29 cellular contexts compared by ENCODE assay signal in the genomic region with DNA sequence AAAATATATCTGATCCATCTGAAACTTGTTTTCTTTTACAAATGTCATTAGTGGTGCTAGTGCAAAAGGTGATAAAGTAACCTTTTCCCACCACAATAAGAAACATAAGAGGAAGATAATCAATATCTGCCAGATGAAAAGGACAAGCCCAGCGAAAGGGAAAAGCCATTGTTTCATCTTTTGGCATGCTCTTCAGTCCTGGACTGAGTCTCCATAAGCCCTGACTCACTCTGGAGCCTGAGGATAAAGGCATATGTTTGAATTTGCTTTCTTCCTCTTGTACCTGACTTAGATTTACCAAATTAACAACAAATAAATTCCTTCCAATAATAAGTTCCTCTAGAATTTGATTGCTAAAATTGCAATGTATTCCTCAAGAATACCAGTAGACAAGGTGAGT. TPM values are rescaled to one million over a fixed set of nuclear protein-coding genes. Genes with fewer than 3 reads are reported as not detected.
DNase-seq lines count a peak whose midpoint lies in the region; ATAC-seq, FAIRE-seq and TF ChIP-seq lines count a peak whose summit lies in the region.
"Had no signal": no experiment of that assay in that cellular context is flagged by ENCODE, and none has a peak within 500 bp of the region (broad histone marks: within the 10 kb centered on the region; RNA-seq: fewer than 3 reads in every experiment).

No MANE protein-coding gene starts in this region.

- intact Hi-C loops in naive thymus-derived CD4-positive, alpha-beta T cell (cut with micrococcal nuclease): no loop called here

- H3K27me3 ChIP-seq in adipocyte (replicated peaks; ENCODE audit: control insufficient read depth, insufficient read depth, low read length): no peaks in the 10 kb centered on the region
- H3K27me3 ChIP-seq in naive thymus-derived CD4-positive, alpha-beta T cell (ENCODE audit: control insufficient read depth in 2 of 2, insufficient read depth in 2 of 2, low read length in 2 of 2): no peaks in the 10 kb centered on the region
- H3K27me3 ChIP-seq: Peyer's patch, testis, uterus had no signal

- H3K4me3 ChIP-seq in adipocyte (ENCODE audit: low read length) (no peak overlapping the region), epithelial cell of esophagus (ENCODE audit: low read length) (no peak overlapping the region)
- H3K4me3 ChIP-seq in naive thymus-derived CD4-positive, alpha-beta T cell (ENCODE audit: low read length): no peak overlapping the region
- H3K4me3 ChIP-seq: Peyer's patch, testis, uterus had no signal

- no peaks in the 10 kb centered on the region for H3K36me3 ChIP-seq in adipocyte (ENCODE audit: control insufficient read depth, insufficient read depth, low read length, severe bottlenecking)
- peaks cover 0 to 5% (median 0%) of the 10 kb centered on the region in 3 experiments for H3K36me3 ChIP-seq in naive thymus-derived CD4-positive, alpha-beta T cell (ENCODE audit: control insufficient read depth in 2 of 3, insufficient read depth in 3 of 3, low read length in 3 of 3)
- H3K36me3 ChIP-seq: Peyer's patch, uterus had no signal

- H3K27ac Mint-ChIP-seq in nephron: peak overlapping the region; percentile 49 to 79 (median 78)
- H3K27ac Mint-ChIP-seq in naive thymus-derived CD4-positive, alpha-beta T cell: no peak overlapping the region
- H3K27ac Mint-ChIP-seq: activated naive CD4-positive, alpha-beta T cell treated with anti-CD3 and anti-CD28 coated beads for 36 hours; CD8-positive, alpha-beta T cell; memory B cell had no signal

- peaks cover 4% of the 10 kb centered on the region for H3K4me1 Mint-ChIP-seq in nephron
- H3K4me1 Mint-ChIP-seq in naive thymus-derived CD4-positive, alpha-beta T cell: peaks cover 15 to 39% (median 18%) of the 10 kb centered on the region in 7 donors

- no peak for ATAC-seq in naive thymus-derived CD4-positive, alpha-beta T cell
- ATAC-seq: CD8-positive, alpha-beta T cell; left colon; WTC11 had no signal

- POLR2A ChIA-PET in naive thymus-derived CD4-positive, alpha-beta T cell (lab: Charles Lee): no interaction called here

- H3K27ac ChIP-seq in naive thymus-derived CD4-positive, alpha-beta T cell (ENCODE audit: low read depth, low read length): no peak overlapping the region
- H3K27ac ChIP-seq: Peyer's patch, testis, uterus had no signal

- no peaks in the 10 kb centered on the region for H3K27me3 Mint-ChIP-seq in nephron (ENCODE audit: low read depth)
- no peaks in the 10 kb centered on the region for H3K27me3 Mint-ChIP-seq in naive thymus-derived CD4-positive, alpha-beta T cell
- H3K27me3 Mint-ChIP-seq: memory B cell, progenitor cell of endocrine pancreas had no signal

- no peak overlapping the region for H3K4me3 Mint-ChIP-seq in nephron
- H3K4me3 Mint-ChIP-seq in naive thymus-derived CD4-positive, alpha-beta T cell: no peak overlapping the region
- H3K4me3 Mint-ChIP-seq: activated naive CD4-positive, alpha-beta T cell treated with anti-CD3 and anti-CD28 coated beads for 36 hours; CD8-positive, alpha-beta T cell; memory B cell; WTC11 had no signal

- H3K9me3 Mint-ChIP-seq in nephron: no peaks in the 10 kb centered on the region
- no peaks in the 10 kb centered on the region for H3K9me3 Mint-ChIP-seq in naive thymus-derived CD4-positive, alpha-beta T cell
- H3K9me3 Mint-ChIP-seq: activated naive CD4-positive, alpha-beta T cell treated with anti-CD3 and anti-CD28 coated beads for 36 hours; CD8-positive, alpha-beta T cell; memory B cell; WTC11 had no signal

- H3K4me1 ChIP-seq in adipocyte (ENCODE audit: control insufficient read depth, insufficient read depth, low read length): peaks cover 21% of the 10 kb centered on the region
- no peaks in the 10 kb centered on the region for H3K4me1 ChIP-seq in naive thymus-derived CD4-positive, alpha-beta T cell (ENCODE audit: control insufficient read depth in 2 of 2, insufficient read depth in 2 of 2, low read length in 2 of 2)
- H3K4me1 ChIP-seq: Peyer's patch, testis, uterus had no signal

- peaks cover 7% of the 10 kb centered on the region for H3K36me3 Mint-ChIP-seq in nephron (ENCODE audit: low read depth)
- peaks cover 0 to 14% (median 0%) of the 10 kb centered on the region in 5 donors for H3K36me3 Mint-ChIP-seq in naive thymus-derived CD4-positive, alpha-beta T cell

- H3K9me3 ChIP-seq in adipocyte (ENCODE audit: control insufficient read depth, low read length): no peaks in the 10 kb centered on the region
- no peaks in the 10 kb centered on the region for H3K9me3 ChIP-seq in naive thymus-derived CD4-positive, alpha-beta T cell (ENCODE audit: control insufficient read depth in 2 of 3, low read length in 3 of 3)
- H3K9me3 ChIP-seq: Peyer's patch, testis, uterus had no signal

- peak; percentile 44 for DNase-seq in GM03348 (ENCODE audit: low spot score)
- DNase-seq in adipocyte (ENCODE audit: low read depth): peak; percentile 22
- peak; percentile 35 for DNase-seq in epithelial cell of esophagus (ENCODE audit: low read depth)
- DNase-seq in mucosa of gallbladder (ENCODE audit: low spot score): no peak
- no peak for DNase-seq in NCI-H1694 (lab: John Stamatoyannopoulos, UW)
- DNase-seq in RCC 7860 (ENCODE audit: low spot score): no peak
- no peak for DNase-seq in naive thymus-derived CD4-positive, alpha-beta T cell
- DNase-seq: activated naive CD4-positive, alpha-beta T cell treated with anti-CD3 and anti-CD28 coated beads for 36 hours; amygdala; CD8-positive, alpha-beta T cell; DMS 273 treated with DMSO at 0.1 percent for 48 hours; foreskin melanocyte; left colon; NCI-H1105 treated with DMSO at 0.1 percent for 48 hours; NCI-H2029 treated with DMSO at 0.1 percent for 48 hours; NCI-H526; Peyer's patch; SIG-M5; stimulated activated CD4-positive, alpha-beta T cell treated with anti-CD3 and anti-CD28 coated beads, Interleukin-15, amount 100 ng/mL, for 24 hours; stimulated activated naive CD4-positive, alpha-beta T cell treated with Interleukin-2 at 50 U/mL for 16 hours; testis; uterus had no signal

- H3K9ac ChIP-seq in adipocyte (ENCODE audit: low read length): no peak overlapping the region

- TF ChIP-seq CTCF in epithelial cell of esophagus (IDR thresholded peaks at IDR 0.05; ENCODE audit: insufficient read depth, low read depth, low read length, missing control alignments): no peak
- TF ChIP-seq CTCF in nephron (IDR thresholded peaks at IDR 0.05; ENCODE audit: unreplicated experiment in 3 of 3): no peak

- CTCF ChIA-PET in naive thymus-derived CD4-positive, alpha-beta T cell (lab: Charles Lee): no interaction called here

- no peak for FAIRE-seq in RCC 7860 (lab: Jason Lieb, UNC)
- FAIRE-seq: A204.1, G401.6, H54 had no signal

RNA-seq across cellular contexts. Expression of gene DNAJC11, which starts 13.6 kb away (rescaled TPM):
- 45.6 TPM for total RNA-seq in mucosa of gallbladder
- 10 to 100 TPM; 37.2 to 49.7 (median 44.0) TPM for total RNA-seq in naive thymus-derived CD4-positive, alpha-beta T cell
- 10 to 100 TPM; 19.2 to 22.3 TPM for polyA plus RNA-seq in naive thymus-derived CD4-positive, alpha-beta T cell

Comparison
In these comparisons a context has a peak if more than half of its experiments do, and no peak if none do; other contexts are left out.
1. DNase-seq: peak in GM03348 (single experiment), adipocyte (single experiment) and epithelial cell of esophagus (single experiment); none in mucosa of gallbladder (single experiment), NCI-H1694 (single experiment), RCC 7860 (single experiment) and naive thymus-derived CD4-positive, alpha-beta T cell (0 of 9).
2. H3K27ac Mint-ChIP-seq: peak in nephron (3 of 3); none in naive thymus-derived CD4-positive, alpha-beta T cell (0 of 9).